29 cellular contexts compared by ENCODE assay signal in the genomic region with DNA sequence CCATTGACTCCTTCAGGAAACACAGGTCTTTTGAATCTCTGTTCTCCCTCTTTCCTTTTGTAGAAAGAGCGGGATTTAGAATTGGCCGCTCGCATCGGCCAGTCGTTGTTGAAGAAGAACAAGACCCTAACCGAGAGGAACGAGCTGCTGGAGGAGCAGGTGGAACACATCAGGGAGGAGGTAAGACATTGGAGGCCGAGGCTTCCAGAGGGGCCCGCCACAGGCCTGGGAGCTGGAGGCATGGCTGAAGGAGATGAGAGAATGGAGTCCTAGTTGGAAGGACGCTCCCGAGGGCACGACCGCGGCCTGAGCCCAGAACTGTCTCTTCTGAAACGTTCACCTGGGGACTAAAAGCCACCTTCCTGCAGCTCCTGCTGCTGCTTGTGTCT.
DNase-seq lines count a peak whose midpoint lies in the region; ATAC-seq, FAIRE-seq and TF ChIP-seq lines count a peak whose summit lies in the region.
"Had no signal": no experiment of that assay in that cellular context is flagged by ENCODE, and none has a peak within 500 bp of the region (broad histone marks: within the 10 kb centered on the region; RNA-seq: fewer than 3 reads in every experiment).

No MANE protein-coding gene starts in this region.

- H3K4me3 Mint-ChIP-seq in CD4-positive, CD25-positive, alpha-beta regulatory T cell = no peak overlapping the region
- H3K4me3 Mint-ChIP-seq in astrocyte (ENCODE audit: unreplicated experiment) = no peak overlapping the region
- H3K4me3 Mint-ChIP-seq in stimulated activated memory B cell treated with anti-CD40 and anti-IgM and Interleukin-4, amounts not matched to agents 10 μg/mL and 1 μg/mL and 100 μg/mL, for 72 hours = no peak overlapping the region
- H3K4me3 Mint-ChIP-seq: CD8-positive, alpha-beta memory T cell; stimulated activated naive CD8-positive, alpha-beta T cell treated with anti-CD3 and anti-CD28 coated beads, Interleukin-15, Interleukin-2, amounts not matched to agents 100 ng/mL and 50 ng/mL, for 24 hours had no signal

- H3K27me3 Mint-ChIP-seq in CD4-positive, CD25-positive, alpha-beta regulatory T cell = no peaks in the 10 kb centered on the region
- H3K27me3 Mint-ChIP-seq in astrocyte (ENCODE audit: low read depth, unreplicated experiment) = no peaks in the 10 kb centered on the region
- H3K27me3 Mint-ChIP-seq in stimulated activated memory B cell treated with anti-CD40 and anti-IgM and Interleukin-4, amounts not matched to agents 10 μg/mL and 1 μg/mL and 100 μg/mL, for 72 hours = no peaks in the 10 kb centered on the region
- H3K27me3 Mint-ChIP-seq: CD8-positive, alpha-beta memory T cell; stimulated activated naive CD8-positive, alpha-beta T cell treated with anti-CD3 and anti-CD28 coated beads, Interleukin-15, Interleukin-2, amounts not matched to agents 100 ng/mL and 50 ng/mL, for 24 hours had no signal

- no peak for TF ChIP-seq POLR2A in endothelial cell of umbilical vein (IDR thresholded peaks at IDR 0.05; ENCODE audit: low read depth, low read length)

- no TSS peak for BruUV-seq in endothelial cell of umbilical vein (replicated peaks; lab: Mats Ljungman, UMichigan)

- no peaks in the 10 kb centered on the region for H3K9me3 Mint-ChIP-seq in CD4-positive, CD25-positive, alpha-beta regulatory T cell
- no peaks in the 10 kb centered on the region for H3K9me3 Mint-ChIP-seq in astrocyte (ENCODE audit: unreplicated experiment)
- no peaks in the 10 kb centered on the region for H3K9me3 Mint-ChIP-seq in stimulated activated memory B cell treated with anti-CD40 and anti-IgM and Interleukin-4, amounts not matched to agents 10 μg/mL and 1 μg/mL and 100 μg/mL, for 72 hours
- H3K9me3 Mint-ChIP-seq: CD8-positive, alpha-beta memory T cell; stimulated activated naive CD8-positive, alpha-beta T cell treated with anti-CD3 and anti-CD28 coated beads, Interleukin-15, Interleukin-2, amounts not matched to agents 100 ng/mL and 50 ng/mL, for 24 hours had no signal

- peaks cover 15% of the 10 kb centered on the region for H3K36me3 Mint-ChIP-seq in CD4-positive, CD25-positive, alpha-beta regulatory T cell
- peaks cover 19% of the 10 kb centered on the region for H3K36me3 Mint-ChIP-seq in astrocyte (ENCODE audit: low read depth, unreplicated experiment)
- H3K36me3 Mint-ChIP-seq in stimulated activated memory B cell treated with anti-CD40 and anti-IgM and Interleukin-4, amounts not matched to agents 10 μg/mL and 1 μg/mL and 100 μg/mL, for 72 hours = peaks cover 49% of the 10 kb centered on the region

- H3K4me2 ChIP-seq in astrocyte (ENCODE audit: low read length) (peak overlapping the region; percentile 53), endothelial cell of umbilical vein (ENCODE audit: insufficient read depth, low read length) (peak overlapping the region; percentile 32), osteoblast (ENCODE audit: insufficient read depth, low read length) (no peak overlapping the region)
- H3K4me2 ChIP-seq: KMS-11 had no signal

- H3K4me3 ChIP-seq in CD4-positive, CD25-positive, alpha-beta regulatory T cell (ENCODE audit: low read depth, low read length) = no peak overlapping the region
- H3K4me3 ChIP-seq in astrocyte (ENCODE audit: insufficient read depth, low read depth, low read length) = no peak overlapping the region
- H3K4me3 ChIP-seq in endothelial cell of umbilical vein (replicated peaks in 1 of 3; ENCODE audit: insufficient read depth in 1 of 3, low read depth in 1 of 3, low read length in 3 of 3) = no peak overlapping the region
- no peak overlapping the region for H3K4me3 ChIP-seq in osteoblast (ENCODE audit: insufficient read depth, low read length)
- H3K4me3 ChIP-seq: colonic mucosa, ovary, transverse colon had no signal

- CTCF ChIA-PET in endothelial cell of umbilical vein (lab: Charles Lee) = interaction anchor here (0.9 to 4.4 kb wide), 9 partner anchors 9 to 84 kb away, joined by 3 to 36 read pairs (median 5); no protein-coding TSS in a partner anchor

- no peaks in the 10 kb centered on the region for H3K27me3 ChIP-seq in CD4-positive, CD25-positive, alpha-beta regulatory T cell (ENCODE audit: control insufficient read depth, insufficient read depth, low read length)
- H3K27me3 ChIP-seq in astrocyte (ENCODE audit: insufficient read depth, low read length) (no peaks in the 10 kb centered on the region), endothelial cell of umbilical vein (ENCODE audit: control insufficient read depth in 2 of 2, insufficient read depth in 2 of 2, low read length in 2 of 2) (no peaks in the 10 kb centered on the region), osteoblast (ENCODE audit: insufficient read depth, low read length) (no peaks in the 10 kb centered on the region)
- H3K27me3 ChIP-seq: colonic mucosa, ovary, transverse colon had no signal

- POLR2A ChIA-PET in endothelial cell of umbilical vein (lab: Charles Lee) = interaction anchor here (1.1 kb wide), 1 partner anchor 65 kb away, joined by 3 read pairs; no protein-coding TSS in a partner anchor

- H3K9me3 ChIP-seq in CD4-positive, CD25-positive, alpha-beta regulatory T cell (ENCODE audit: control insufficient read depth in 2 of 2, low read length in 2 of 2) = no peaks in the 10 kb centered on the region
- H3K9me3 ChIP-seq in astrocyte (ENCODE audit: insufficient read depth, low read depth, low read length) (no peaks in the 10 kb centered on the region), endothelial cell of umbilical vein (replicated peaks; ENCODE audit: control insufficient read depth, insufficient read depth, low read length) (no peaks in the 10 kb centered on the region), osteoblast (ENCODE audit: low read depth, low read length) (no peaks in the 10 kb centered on the region)
- H3K9me3 ChIP-seq: colonic mucosa, ovary, transverse colon had no signal

- H3K27ac Mint-ChIP-seq in CD4-positive, CD25-positive, alpha-beta regulatory T cell = peak overlapping the region in 2 of 3 donors; percentile 28 to 71
- H3K27ac Mint-ChIP-seq in astrocyte (ENCODE audit: unreplicated experiment) = no peak overlapping the region
- H3K27ac Mint-ChIP-seq in stimulated activated memory B cell treated with anti-CD40 and anti-IgM and Interleukin-4, amounts not matched to agents 10 μg/mL and 1 μg/mL and 100 μg/mL, for 72 hours = no peak overlapping the region
- H3K27ac Mint-ChIP-seq: CD8-positive, alpha-beta memory T cell; stimulated activated naive CD8-positive, alpha-beta T cell treated with anti-CD3 and anti-CD28 coated beads, Interleukin-15, Interleukin-2, amounts not matched to agents 100 ng/mL and 50 ng/mL, for 24 hours had no signal

- peaks cover 6% of the 10 kb centered on the region for H3K36me3 ChIP-seq in CD4-positive, CD25-positive, alpha-beta regulatory T cell (ENCODE audit: control insufficient read depth, insufficient read depth, low read length)
- no peaks in the 10 kb centered on the region for H3K36me3 ChIP-seq in astrocyte (ENCODE audit: insufficient read depth, low read length)
- H3K36me3 ChIP-seq in endothelial cell of umbilical vein (ENCODE audit: control insufficient read depth in 2 of 2, extremely low read depth in 1 of 2, insufficient read depth in 2 of 2, low read length in 2 of 2) = peaks cover 0 to 7% of the 10 kb centered on the region in 2 experiments
- peaks cover 14% of the 10 kb centered on the region for H3K36me3 ChIP-seq in osteoblast (ENCODE audit: insufficient read depth, low read length)
- H3K36me3 ChIP-seq: colonic mucosa, ovary had no signal

- peaks cover 0 to 2% (median 0%) of the 10 kb centered on the region in 4 donors for H3K4me1 Mint-ChIP-seq in CD4-positive, CD25-positive, alpha-beta regulatory T cell
- H3K4me1 Mint-ChIP-seq in astrocyte (ENCODE audit: low read depth, unreplicated experiment) = peaks cover 35% of the 10 kb centered on the region
- H3K4me1 Mint-ChIP-seq in stimulated activated memory B cell treated with anti-CD40 and anti-IgM and Interleukin-4, amounts not matched to agents 10 μg/mL and 1 μg/mL and 100 μg/mL, for 72 hours = peaks cover 2% of the 10 kb centered on the region

- no peak for DNase-seq in CD4-positive, CD25-positive, alpha-beta regulatory T cell
- no peak for DNase-seq in astrocyte (ENCODE audit: low read depth)
- DNase-seq in endothelial cell of umbilical vein (ENCODE audit: low read depth, low spot score) = no peak
- no peak for DNase-seq in osteoblast (ENCODE audit: insufficient read length, low spot score, missing footprints)
- DNase-seq in stimulated activated naive CD4-positive, alpha-beta T cell treated with Interleukin-2 at 50 U/mL for 16 hours (lab: John Stamatoyannopoulos, UW) = no peak
- no peak for DNase-seq in SK-N-DZ (ENCODE audit: low spot score)
- DNase-seq: activated CD4-positive, alpha-beta T cell treated with anti-CD3 and anti-CD28 coated beads for 1 hour; activated T-cell treated with anti-CD3 and anti-CD28 coated beads, Interleukin-2, amount 50 U/mL, for 1 hour; AML-193; CD8-positive, alpha-beta memory T cell; colonic mucosa; kidney glomerular epithelial cell; NCI-H1436; NCI-H2171; NCI-H524; NK-92 treated with Interleukin-12 subunit alpha and Interleukin-12 subunit beta, amount 100 ng/mL, for 24 hours; ovary; right cardiac atrium; stimulated activated CD4-positive, alpha-beta T cell treated with anti-CD3 and anti-CD28 coated beads, Interleukin-12 subunit alpha, Interleukin-12 subunit beta, amount 100 ng/mL, for 4 hours; stimulated activated CD4-positive, alpha-beta T cell treated with anti-CD3 and anti-CD28 coated beads, Interleukin-4, amount 100 ng/mL, for 24 hours; T-helper 1 cell had no signal

- dilution Hi-C loops in endothelial cell of umbilical vein (cut with MboI; ENCODE audit: extremely low pct_ligation_motif_present, low sequenced_read_pairs) = no loop called here

- intact Hi-C loops in endothelial cell of umbilical vein (cut with micrococcal nuclease) = loop anchor here (1.0 to 2.0 kb wide), 3 partner anchors 24 to 222 kb away; partner anchors contain the start of gene ULK4

- H3K4me1 ChIP-seq in CD4-positive, CD25-positive, alpha-beta regulatory T cell (ENCODE audit: control insufficient read depth, insufficient read depth, low read length, poor library complexity, severe bottlenecking) = no peaks in the 10 kb centered on the region
- H3K4me1 ChIP-seq in astrocyte (ENCODE audit: insufficient read depth, low read length) (peaks cover 27% of the 10 kb centered on the region), endothelial cell of umbilical vein (ENCODE audit: control insufficient read depth, extremely low read depth, insufficient read depth, low read length) (peaks cover 23% of the 10 kb centered on the region), osteoblast (ENCODE audit: insufficient read depth, low read length) (peaks cover 31% of the 10 kb centered on the region)

- H3K9ac ChIP-seq in astrocyte (ENCODE audit: low read length) (peak overlapping the region; percentile 6), endothelial cell of umbilical vein (replicated peaks; ENCODE audit: extremely low read depth, insufficient read depth, low read length) (peak overlapping the region; percentile 62)
- H3K9ac ChIP-seq: KMS-11 had no signal

- no peak for FAIRE-seq in astrocyte (lab: Jason Lieb, UNC)
- FAIRE-seq in endothelial cell of umbilical vein (lab: Jason Lieb, UNC) = no peak
- FAIRE-seq: G401.6, TTC549 had no signal

- TF ChIP-seq CTCF in astrocyte (IDR thresholded peaks at IDR 0.05; ENCODE audit: insufficient read depth, low read depth, low read length) (no peak), endothelial cell of umbilical vein (IDR thresholded peaks at IDR 0.05; ENCODE audit: extremely low read depth in 1 of 2, insufficient read depth in 1 of 2, low read depth in 1 of 2, low read length in 2 of 2) (no peak), osteoblast (IDR thresholded peaks at IDR 0.05; ENCODE audit: extremely low read depth, low read depth, low read length) (no peak)

- H3K27ac ChIP-seq in CD4-positive, CD25-positive, alpha-beta regulatory T cell (ENCODE audit: insufficient read depth, low read length, poor library complexity, severe bottlenecking) = no peak overlapping the region
- peak overlapping the region; percentile 12 for H3K27ac ChIP-seq in astrocyte (ENCODE audit: low read depth, low read length)
- peak overlapping the region; percentile 95 for H3K27ac ChIP-seq in endothelial cell of umbilical vein (ENCODE audit: insufficient read depth, low read depth, low read length)
- H3K27ac ChIP-seq in osteoblast (ENCODE audit: low read depth, low read length) = peak overlapping the region; percentile 68
- H3K27ac ChIP-seq: colonic mucosa, KMS-11, ovary had no signal

- H2AFZ ChIP-seq in astrocyte (ENCODE audit: low read depth, low read length) (no peak overlapping the region), endothelial cell of umbilical vein (ENCODE audit: low read depth, low read length) (no peak overlapping the region), osteoblast (ENCODE audit: low read length) (no peak overlapping the region)

- H3K9me1 ChIP-seq in endothelial cell of umbilical vein (replicated peaks; ENCODE audit: control insufficient read depth, extremely low read depth, insufficient read depth, low read length) = no peaks in the 10 kb centered on the region

- H3K79me2 ChIP-seq in astrocyte (ENCODE audit: insufficient read depth, low read length) (peaks cover 20% of the 10 kb centered on the region), endothelial cell of umbilical vein (ENCODE audit: control insufficient read depth, insufficient read depth, low read length) (peaks cover 19% of the 10 kb centered on the region), osteoblast (ENCODE audit: insufficient read depth, low read length) (peaks cover 35% of the 10 kb centered on the region)

- ATAC-seq in CD4-positive, CD25-positive, alpha-beta regulatory T cell (ENCODE audit: low read depth in 2 of 2) = no peak
- no peak for ATAC-seq in stimulated activated memory B cell treated with anti-CD40 and anti-IgM and Interleukin-4, amounts not matched to agents 10 μg/mL and 1 μg/mL and 100 μg/mL, for 72 hours
- no peak for ATAC-seq in GM21786 (IDR thresholded peaks at IDR 0.05; ENCODE audit: unreplicated experiment)
- ATAC-seq: Panc1, right cardiac atrium had no signal

- H4K20me1 ChIP-seq in astrocyte (ENCODE audit: insufficient read depth, low read length) = peaks cover 64% of the 10 kb centered on the region
- no peaks in the 10 kb centered on the region for H4K20me1 ChIP-seq in endothelial cell of umbilical vein (replicated peaks; ENCODE audit: control insufficient read depth, extremely low read depth, insufficient read depth, low read length)
- H4K20me1 ChIP-seq in osteoblast (ENCODE audit: insufficient read depth, low read length) = peaks cover 47% of the 10 kb centered on the region

Comparison
In these comparisons a context has a peak if more than half of its experiments do, and no peak if none do; other contexts are left out.
1. H3K27ac Mint-ChIP-seq: peak in CD4-positive, CD25-positive, alpha-beta regulatory T cell (2 of 3); none in astrocyte (single experiment) and stimulated activated memory B cell treated with anti-CD40 and anti-IgM and Interleukin-4, amounts not matched to agents 10 μg/mL and 1 μg/mL and 100 μg/mL, for 72 hours (single experiment).